Comparison of ENCODE assay signal across 1 cellular context in genomic region chr9:133429216-133429613, GRCh38.
TF ChIP-seq lines count a peak whose summit lies in the region.

No MANE protein-coding gene starts in this region.

TF ChIP-seq in HepG2, 621 proteins besides CTCF, POLR2A, EP300 and RAD21:
- TF ChIP-seq ZNF10 (CRISPR knock-in tag; IDR thresholded peaks at IDR 0.05; ENCODE audit: borderline replicate concordance, low read depth) (no peak), MAZ (IDR thresholded peaks at IDR 0.05; ENCODE audit: borderline replicate concordance, low read depth, low read length) (no peak), MAZ (CRISPR knock-in tag; IDR thresholded peaks at IDR 0.05; ENCODE audit: low read depth) (0 out of 2 replicates have a peak, but pooled peaks have one; percentile 12), TMF1 (CRISPR knock-in tag; IDR thresholded peaks at IDR 0.05; ENCODE audit: low read depth) (0 out of 2 replicates have a peak, but pooled peaks have one; percentile 9), KDM5B (CRISPR knock-in tag; IDR thresholded peaks at IDR 0.05; ENCODE audit: borderline replicate concordance) (no peak), ZFY (CRISPR knock-in tag; IDR thresholded peaks at IDR 0.05) (peak; percentile 4; the same call in 1 of the 2 replicates), ATF7 (IDR thresholded peaks at IDR 0.05) (no peak), ATF7 (CRISPR knock-in tag; IDR thresholded peaks at IDR 0.05) (no peak)
TF ChIP-seq in HepG2: peak in this region for 3.
